8 cellular contexts compared by ENCODE assay signal in genomic region chr2:43220229-43220981, GRCh38. TPM values are rescaled to one million over a fixed set of nuclear protein-coding genes. Genes with fewer than 3 reads are reported as not detected.
A peak's percentile ranks its signal among the peaks of the same experiment; 100 is the strongest.
DNase-seq lines count a peak whose midpoint lies in the region; ATAC-seq and TF ChIP-seq lines count a peak whose summit lies in the region.

No MANE protein-coding gene starts in this region.

- peak overlapping the region; percentile 88 for H3K4me3 ChIP-seq in PC-3 (ENCODE audit: low read length)

- peaks cover 0 to 4% of the 10 kb centered on the region in 2 donors for H3K27me3 Mint-ChIP-seq in natural killer cell (ENCODE audit: low read depth in 2 of 2)

- no peak for ATAC-seq in PC-3
- ATAC-seq in natural killer cell: no peak
- ATAC-seq in HG02885 (IDR thresholded peaks at IDR 0.05; ENCODE audit: poor library complexity, unreplicated experiment): no peak
- ATAC-seq in GM18858 (IDR thresholded peaks at IDR 0.05; ENCODE audit: unreplicated experiment): no peak

- H3K9me3 ChIP-seq in PC-3 (ENCODE audit: low read length): no peaks in the 10 kb centered on the region

- peak overlapping the region; percentile 90 to 99 for H3K27ac Mint-ChIP-seq in natural killer cell

- H3K9me3 Mint-ChIP-seq in natural killer cell: no peaks in the 10 kb centered on the region

- H3K9ac ChIP-seq in PC-3 (ENCODE audit: low read length): peak overlapping the region; percentile 98

- intact Hi-C loops in PC-3 (cut with micrococcal nuclease) (loop anchor here (10.0 kb wide), 2 partner anchors 146 to 396 kb away; no protein-coding TSS in a partner anchor), natural killer cell (cut with micrococcal nuclease) (no loop called here)

- H3K4me3 Mint-ChIP-seq in natural killer cell: peak overlapping the region; percentile 82

- peak overlapping the region; percentile 84 for H3K4me2 ChIP-seq in PC-3 (ENCODE audit: low read length)

- peaks cover 22% of the 10 kb centered on the region for H4K20me1 ChIP-seq in PC-3 (ENCODE audit: low read length)

- H3K36me3 Mint-ChIP-seq in natural killer cell: peaks cover 20% of the 10 kb centered on the region

- no peaks in the 10 kb centered on the region for H3K9me2 ChIP-seq in PC-3 (replicated peaks; ENCODE audit: low read length)

- H3F3A ChIP-seq in PC-3 (ENCODE audit: low read length, unreplicated experiment): peaks cover 14% of the 10 kb centered on the region

- POLR2A ChIA-PET in PC-3 (lab: Charles Lee; ENCODE audit: unreplicated experiment): no interaction called here

- peaks cover 66 to 68% of the 10 kb centered on the region in 2 donors for H3K4me1 Mint-ChIP-seq in natural killer cell

- H3K4me1 ChIP-seq in PC-3 (ENCODE audit: insufficient read depth, low read length): peaks cover 43% of the 10 kb centered on the region

- no peaks in the 10 kb centered on the region for H3K27me3 ChIP-seq in PC-3 (ENCODE audit: low read length)

- TF ChIP-seq CTCF in PC-3 (conservative IDR thresholded peaks at IDR 0.05; ENCODE audit: low read depth, low read length) (no peak), natural killer cell (IDR thresholded peaks at IDR 0.05) (no peak)

- CTCF ChIA-PET in PC-3 (lab: Charles Lee): interaction anchor here (0.5 to 0.7 kb wide), 3 partner anchors 247 to 523 kb away, joined by 3 read pairs; no protein-coding TSS in a partner anchor

- peak overlapping the region; percentile 94 for H2AFZ ChIP-seq in PC-3 (ENCODE audit: low read length)

- H3K36me3 ChIP-seq in PC-3 (ENCODE audit: low read depth, low read length): peaks cover 28% of the 10 kb centered on the region

- peak overlapping the region; percentile 90 for H3K27ac ChIP-seq in PC-3 (ENCODE audit: low read length)

- DNase-seq in EH (ENCODE audit: low read depth) (peak; percentile 49), PC-3 (peak; percentile 22), dermis blood vessel endothelial cell (peak; percentile 52), natural killer cell (no peak), NCI-H510A treated with DMSO at 0.1 percent for 48 hours (lab: John Stamatoyannopoulos, UW) (no peak), NCI-H2227 treated with DMSO at 0.1 percent for 48 hours (lab: John Stamatoyannopoulos, UW) (no peak)

- BruUV-seq in PC-3 (replicated peaks; lab: Mats Ljungman, UMichigan): no TSS peak

- H3K79me2 ChIP-seq in PC-3 (ENCODE audit: low read length): peaks cover 58% of the 10 kb centered on the region

RNA-seq across cellular contexts. Expression of gene ZFP36L2, which starts 6.0 kb away (rescaled TPM):
- total RNA-seq in PC-3 (2014; rRNA removed) (14.8 and 26.0 TPM in 2 replicates), dermis blood vessel endothelial cell (13.1 and 30.7 TPM in 2 replicates), natural killer cell (100 to 1,000 TPM; 376 to 428 (median 418) TPM)

Comparison
In these comparisons a context has a peak if more than half of its experiments do, and no peak if none do; other contexts are left out.
1. DNase-seq: peak in EH (single experiment), PC-3 (single experiment) and dermis blood vessel endothelial cell (single experiment); none in natural killer cell (single experiment), NCI-H510A treated with DMSO at 0.1 percent for 48 hours (single experiment) and NCI-H2227 treated with DMSO at 0.1 percent for 48 hours (single experiment).
2. RNA of gene ZFP36L2, which starts 6.0 kb away (total RNA-seq): 376 to 428 TPM in natural killer cell; 14.8 to 26.0 TPM in PC-3 and 13.1 to 30.7 TPM in dermis blood vessel endothelial cell; every median in the first group is over 10 times any median in the second.